ENCODE assay signal across 9 cellular contexts in genomic region chr22:40289991-40290459, GRCh38. TPM values are rescaled to one million over a fixed set of nuclear protein-coding genes. Genes with fewer than 3 reads are reported as not detected.
DNase-seq lines count a peak whose midpoint lies in the region; ATAC-seq and TF ChIP-seq lines count a peak whose summit lies in the region.
"Had no signal": no experiment of that assay in that cellular context is flagged by ENCODE, and none has a peak within 500 bp of the region (broad histone marks: within the 10 kb centered on the region; RNA-seq: fewer than 3 reads in every experiment).

No MANE protein-coding gene starts in this region.

- DNase-seq in activated CD4-positive, CD25-positive, alpha-beta regulatory T cell treated with anti-CD3 and anti-CD28 coated beads, Interleukin-2, amount 50 U/mL, for 16 hours (ENCODE audit: low read depth, low spot score): peak; percentile 39
- DNase-seq in choroid plexus epithelial cell (ENCODE audit: low read depth): peak; percentile 17
- DNase-seq in stimulated activated CD4-positive, alpha-beta T cell treated with anti-CD3 and anti-CD28 coated beads, Interleukin-4, amount 100 ng/mL, for 48 hours (ENCODE audit: low read depth in 2 of 2): peak; percentile 42 to 59
- no peak for DNase-seq in DMS114 treated with DMSO at 0.1 percent for 48 hours (lab: John Stamatoyannopoulos, UW; ENCODE audit: unreplicated experiment)
- no peak for DNase-seq in BE2C
- no peak for DNase-seq in NCI-H2171 (lab: John Stamatoyannopoulos, UW)

- no peaks in the 10 kb centered on the region for H3K27me3 ChIP-seq in BE2C
- H3K27me3 ChIP-seq: adrenal gland had no signal

- H3K36me3 ChIP-seq in BE2C: peaks cover 49% of the 10 kb centered on the region

- TF ChIP-seq CTCF in choroid plexus epithelial cell (conservative IDR thresholded peaks at IDR 0.05; ENCODE audit: low read depth, low read length) (no peak), BE2C (IDR thresholded peaks at IDR 0.05; ENCODE audit: low read depth, low read length) (no peak)

- no peak overlapping the region for H3K4me3 ChIP-seq in choroid plexus epithelial cell (ENCODE audit: low read depth, low read length)
- no peak overlapping the region for H3K4me3 ChIP-seq in BE2C (ENCODE audit: low read depth, low read length)
- H3K4me3 ChIP-seq: adrenal gland had no signal

- no peaks in the 10 kb centered on the region for H3K9me3 ChIP-seq in BE2C
- H3K9me3 ChIP-seq: adrenal gland had no signal

- H3K4me1 ChIP-seq in BE2C: no peaks in the 10 kb centered on the region
- H3K4me1 ChIP-seq: adrenal gland had no signal

- ATAC-seq in GM19455 (IDR thresholded peaks at IDR 0.05; ENCODE audit: unreplicated experiment) (peak; percentile 81), GM18858 (IDR thresholded peaks at IDR 0.05; ENCODE audit: unreplicated experiment) (no peak)

RNA-seq across cellular contexts. Expression of gene ADSL, which starts 56.3 kb away (rescaled TPM):
- 96.3 TPM for polyA plus RNA-seq in BE2C (2012; ENCODE audit: insufficient read depth, insufficient read length, low read depth)

Comparison
In these comparisons a context has a peak if more than half of its experiments do, and no peak if none do; other contexts are left out.
1. DNase-seq: peak in activated CD4-positive, CD25-positive, alpha-beta regulatory T cell treated with anti-CD3 and anti-CD28 coated beads, Interleukin-2, amount 50 U/mL, for 16 hours (single experiment), choroid plexus epithelial cell (single experiment) and stimulated activated CD4-positive, alpha-beta T cell treated with anti-CD3 and anti-CD28 coated beads, Interleukin-4, amount 100 ng/mL, for 48 hours (2 of 2); none in DMS114 treated with DMSO at 0.1 percent for 48 hours (single experiment), BE2C (single experiment) and NCI-H2171 (single experiment).